In the genomic region with DNA sequence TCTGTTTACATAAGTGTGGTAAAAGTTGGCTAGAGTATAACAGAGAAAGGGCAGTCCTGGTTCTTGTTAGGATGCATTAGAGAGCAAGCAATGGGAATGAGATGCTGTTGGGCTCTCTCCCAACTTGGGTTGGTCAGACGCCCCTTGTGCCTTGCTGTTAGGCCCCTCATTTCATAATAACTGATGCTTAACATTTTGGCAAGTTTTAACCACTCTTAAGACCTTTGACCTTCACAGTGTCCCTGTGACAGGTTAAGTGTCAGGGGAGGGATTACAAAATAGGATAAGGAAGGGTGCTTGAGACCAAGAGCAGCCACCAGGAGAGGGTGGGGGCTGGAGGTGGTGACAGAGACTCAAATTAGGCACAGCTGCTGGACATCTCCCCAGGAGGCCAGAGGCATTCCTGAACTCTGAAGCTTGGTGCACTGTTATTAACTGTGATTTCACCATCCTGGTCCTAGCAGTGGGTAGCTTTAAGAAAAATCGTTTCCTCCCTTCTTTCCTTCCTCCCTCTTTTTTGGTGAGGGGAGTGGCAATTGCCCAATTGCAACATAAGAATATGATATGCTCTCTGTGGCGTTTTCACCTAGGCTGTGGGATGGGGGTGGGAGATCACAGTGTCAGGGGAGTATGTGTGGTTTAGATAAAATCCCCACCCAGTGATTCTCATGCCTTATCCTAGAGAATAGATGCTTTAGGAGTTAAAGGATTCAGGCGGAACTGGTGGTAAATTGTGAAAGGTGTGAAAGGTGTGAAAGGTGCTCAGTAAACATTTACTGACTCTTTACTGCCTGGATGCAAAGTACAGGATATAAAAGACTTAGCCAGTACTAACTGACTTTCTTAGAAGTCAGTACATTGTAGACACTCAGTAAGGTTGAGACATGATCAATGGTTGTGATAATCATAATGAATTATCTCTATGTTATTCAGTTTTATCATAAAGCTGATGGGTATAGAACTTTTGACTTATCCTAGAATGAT, we compare ENCODE assay signal across 14 cellular contexts.
DNase-seq lines count a peak whose midpoint lies in the region; ATAC-seq and TF ChIP-seq lines count a peak whose summit lies in the region.
"Had no signal": no experiment of that assay in that cellular context is flagged by ENCODE, and none has a peak within 500 bp of the region (broad histone marks: within the 10 kb centered on the region; RNA-seq: fewer than 3 reads in every experiment).

No MANE protein-coding gene starts in this region.

- H3K9me3 ChIP-seq in suprapubic skin: no peaks in the 10 kb centered on the region

- TF ChIP-seq EP300 in suprapubic skin (IDR thresholded peaks at IDR 0.05): no peak

- 53% methylated on average over 4 of the region's 4 CpGs for WGBS in suprapubic skin

- no peak for ATAC-seq in GM21381 (IDR thresholded peaks at IDR 0.05; ENCODE audit: unreplicated experiment)
- ATAC-seq: activated T-cell treated with anti-CD3 and anti-CD28 coated beads, Interleukin-2, amount 50 U/mL, for 4 hours; GM12878 had no signal

- peak overlapping the region; percentile 50 for H3K27ac ChIP-seq in suprapubic skin
- H3K27ac ChIP-seq: KMS-11 had no signal

- TF ChIP-seq CTCF in cardiac fibroblast (IDR thresholded peaks at IDR 0.05; ENCODE audit: low read depth, low read length) (no peak), suprapubic skin (IDR thresholded peaks at IDR 0.05) (no peak)

- no peaks in the 10 kb centered on the region for H3K36me3 ChIP-seq in suprapubic skin

- H3K4me1 ChIP-seq in suprapubic skin: peaks cover 18% of the 10 kb centered on the region

- H3K4me3 ChIP-seq in cardiac fibroblast (replicated peaks in 1 of 2; ENCODE audit: low read depth in 2 of 2, low read length in 2 of 2): no peak overlapping the region
- H3K4me3 ChIP-seq in suprapubic skin: no peak overlapping the region
- H3K4me3 ChIP-seq: GM12878, lung had no signal

- DNase-seq in H4 (ENCODE audit: low spot score) (peak; percentile 4), cardiac fibroblast (ENCODE audit: low read depth in 2 of 2) (peak; percentile 58 to 91), iris pigment epithelial cell (ENCODE audit: low read depth) (peak; percentile 35), suprapubic skin (ENCODE audit: low spot score in 2 of 2) (peak in 1 of 2 donors; percentile 79)
- DNase-seq in activated CD8-positive, alpha-beta memory T cell treated with anti-CD3 and anti-CD28 coated beads, Interleukin-2, amount 50 U/mL, for 48 hours: no peak
- no peak for DNase-seq in activated CD4-positive, CD25-positive, alpha-beta regulatory T cell (lab: John Stamatoyannopoulos, UW)
- DNase-seq: activated T-cell treated with anti-CD3 and anti-CD28 coated beads, Interleukin-2, amount 50 U/mL, for 4 hours; foreskin melanocyte; NCI-H446; SHP77 treated with DMSO at 0.1 percent for 48 hours had no signal

- no peaks in the 10 kb centered on the region for H3K27me3 ChIP-seq in suprapubic skin

- TF ChIP-seq POLR2A in suprapubic skin (IDR thresholded peaks at IDR 0.05): no peak

Comparison
In these comparisons a context has a peak if more than half of its experiments do, and no peak if none do; other contexts are left out.
1. DNase-seq: peak in H4 (single experiment), cardiac fibroblast (2 of 2) and iris pigment epithelial cell (single experiment); none in activated CD8-positive, alpha-beta memory T cell treated with anti-CD3 and anti-CD28 coated beads, Interleukin-2, amount 50 U/mL, for 48 hours (single experiment) and activated CD4-positive, CD25-positive, alpha-beta regulatory T cell (0 of 4).